ENCODE assay signal across 17 cellular contexts in genomic region chr1:37175666-37176215, GRCh38.
DNase-seq lines count a peak whose midpoint lies in the region; ATAC-seq, FAIRE-seq and TF ChIP-seq lines count a peak whose summit lies in the region.
"Had no signal": no experiment of that assay in that cellular context is flagged by ENCODE, and none has a peak within 500 bp of the region (broad histone marks: within the 10 kb centered on the region; RNA-seq: fewer than 3 reads in every experiment).

No MANE protein-coding gene starts in this region.

- H3K9me3 ChIP-seq in HepG2 (ENCODE audit: low read length), result no peaks in the 10 kb centered on the region
- H3K9me3 ChIP-seq in right lobe of liver, result no peaks in the 10 kb centered on the region
- H3K9me3 ChIP-seq: BLaER1 had no signal

- TF ChIP-seq EP300 in HepG2 (IDR thresholded peaks at IDR 0.05; ENCODE audit: low read depth in 2 of 2, low read length in 2 of 2) (no peak), HepG2 (CRISPR knock-in tag; IDR thresholded peaks at IDR 0.05; ENCODE audit: borderline replicate concordance) (no peak)

- no peak for FAIRE-seq in HepG2 (lab: Jason Lieb, UNC)
- FAIRE-seq: GM12878, H54 had no signal

- TF ChIP-seq RAD21 in HepG2 (CRISPR knock-in tag; IDR thresholded peaks at IDR 0.05), result no peak

- no peaks in the 10 kb centered on the region for H3K27me3 Mint-ChIP-seq in osteocyte (ENCODE audit: unreplicated experiment)

- H3K4me3 Mint-ChIP-seq in osteocyte (ENCODE audit: unreplicated experiment), result no peak overlapping the region
- H3K4me3 Mint-ChIP-seq: CD14-positive monocyte, GM23338 had no signal

- no peak for TF ChIP-seq CTCF in HepG2 (CRISPR knock-in tag; IDR thresholded peaks at IDR 0.05)
- TF ChIP-seq CTCF in right lobe of liver (IDR thresholded peaks at IDR 0.05), result no peak
- no peak for TF ChIP-seq CTCF in osteocyte (IDR thresholded peaks at IDR 0.05)

- DNase-seq in HepG2 (ENCODE audit: low spot score) (no peak), right lobe of liver (no peak), iPS-NIHi7 (ENCODE audit: extremely low spot score) (peak; percentile 8), osteocyte (ENCODE audit: extremely low spot score, unreplicated experiment) (peak; percentile 69)
- DNase-seq: 8988T; Calu3; CD4-positive, alpha-beta memory T cell; DMS79 treated with DMSO at 0.1 percent for 48 hours; HCEC 1CT had no signal

- in situ Hi-C loops in HepG2 (cut with HindIII; ENCODE audit: extremely low pct_ligation_motif_present, low pct_unique_long_range_greater_than_20kb), result no loop called here

- no peak overlapping the region for H3K9ac ChIP-seq in HepG2 (ENCODE audit: insufficient read depth, low read depth, low read length)
- H3K9ac ChIP-seq: BLaER1 had no signal

- H3K4me1 ChIP-seq in HepG2 (ENCODE audit: insufficient read depth, low read length) (no peaks in the 10 kb centered on the region), right lobe of liver (no peaks in the 10 kb centered on the region)
- H3K4me1 ChIP-seq: BLaER1 had no signal

- CTCF ChIA-PET in HepG2 (lab: Yijun Ruan, JAX; ENCODE audit: low intra/inter-chr PET ratio, low total read pairs), result interaction anchor here (2.2 kb wide), 1 partner anchor 472 kb away, joined by 11 read pairs; no protein-coding TSS in a partner anchor

- no peaks in the 10 kb centered on the region for H3K4me1 Mint-ChIP-seq in osteocyte (ENCODE audit: unreplicated experiment)
- H3K4me1 Mint-ChIP-seq: CD14-positive monocyte; CD4-positive, alpha-beta memory T cell had no signal

- H3K36me3 ChIP-seq in HepG2 (replicated peaks in 1 of 2; ENCODE audit: control insufficient read depth in 1 of 2, insufficient read depth in 2 of 2, low read length in 2 of 2) (no peaks in the 10 kb centered on the region), right lobe of liver (no peaks in the 10 kb centered on the region)
- H3K36me3 ChIP-seq: BLaER1 had no signal

- no peak overlapping the region for H3K27ac Mint-ChIP-seq in osteocyte (ENCODE audit: unreplicated experiment)
- H3K27ac Mint-ChIP-seq: CD14-positive monocyte; CD4-positive, alpha-beta memory T cell; GM23338 had no signal

- H3K79me2 ChIP-seq in HepG2 (ENCODE audit: insufficient read depth, low read length), result no peaks in the 10 kb centered on the region

- no peaks in the 10 kb centered on the region for H3K9me3 Mint-ChIP-seq in osteocyte (ENCODE audit: unreplicated experiment)
- H3K9me3 Mint-ChIP-seq: CD14-positive monocyte, GM23338 had no signal

- H3K27ac ChIP-seq in HepG2 (ENCODE audit: extremely low read length, insufficient read depth, low read length) (no peak overlapping the region), right lobe of liver (no peak overlapping the region)
- H3K27ac ChIP-seq: BLaER1 had no signal

- H3K4me2 ChIP-seq in HepG2 (ENCODE audit: low read depth, low read length), result no peak overlapping the region
- H3K4me2 ChIP-seq: BLaER1, GM23338 had no signal

- H3K36me3 Mint-ChIP-seq in osteocyte (ENCODE audit: unreplicated experiment), result no peaks in the 10 kb centered on the region
- H3K36me3 Mint-ChIP-seq: CD14-positive monocyte; CD4-positive, alpha-beta memory T cell had no signal

- no peak for ATAC-seq in HepG2
- ATAC-seq in right lobe of liver, result no peak
- no peak for ATAC-seq in GM21528 (IDR thresholded peaks at IDR 0.05; ENCODE audit: low FRiP score, unreplicated experiment)
- no peak for ATAC-seq in GM18867 (IDR thresholded peaks at IDR 0.05; ENCODE audit: unreplicated experiment)
- ATAC-seq in HG03565 (IDR thresholded peaks at IDR 0.05; ENCODE audit: unreplicated experiment), result no peak
- ATAC-seq: GM12878, GM23338 had no signal

- no TSS peak for BruUV-seq in HepG2 (replicated peaks; lab: Mats Ljungman, UMichigan)

- H4K20me1 ChIP-seq in HepG2 (ENCODE audit: insufficient read depth, low read length), result no peaks in the 10 kb centered on the region
- H4K20me1 ChIP-seq: BLaER1 had no signal

- H2AFZ ChIP-seq in HepG2 (ENCODE audit: low read length), result no peak overlapping the region
- H2AFZ ChIP-seq: GM23338 had no signal

- H3K4me3 ChIP-seq in HepG2 (replicated peaks in 1 of 3; ENCODE audit: insufficient read depth in 1 of 3, low read depth in 2 of 3, low read length in 3 of 3) (no peak overlapping the region), right lobe of liver (no peak overlapping the region)
- H3K4me3 ChIP-seq: BLaER1, GM12878, GM23338 had no signal

- TF ChIP-seq POLR2A in HepG2 (IDR thresholded peaks at IDR 0.05; ENCODE audit: insufficient read depth in 1 of 2, low read depth in 2 of 2, low read length in 2 of 2) (no peak), right lobe of liver (IDR thresholded peaks at IDR 0.05) (no peak)

- H3K27me3 ChIP-seq in HepG2 (ENCODE audit: control insufficient read depth in 1 of 2, insufficient read depth in 2 of 2, low read length in 2 of 2) (0 out of 5 replicates have a peak, but pooled peaks cover 0 to 3% of the 10 kb centered on the region in 2 experiments), right lobe of liver (no peaks in the 10 kb centered on the region)
- H3K27me3 ChIP-seq: BLaER1 had no signal

- intact Hi-C loops in HepG2 (cut with micrococcal nuclease; ENCODE audit: unreplicated experiment), result no loop called here
- intact Hi-C loops in right lobe of liver (cut with DNase I), result no loop called here

- POLR2A ChIA-PET in HepG2 (lab: Yijun Ruan, JAX), result no interaction called here

TF ChIP-seq in HepG2, 621 proteins besides CTCF, POLR2A, EP300 and RAD21:
- TF ChIP-seq MTERF4 (CRISPR knock-in tag; IDR thresholded peaks at IDR 0.05) (no peak), TFAP4 (IDR thresholded peaks at IDR 0.05; ENCODE audit: borderline replicate concordance, low read depth) (no peak), ZNF770 (CRISPR knock-in tag; IDR thresholded peaks at IDR 0.05) (0 out of 2 replicates have a peak, but pooled peaks have one; percentile 19)

Comparison
In these comparisons a context has a peak if more than half of its experiments do, and no peak if none do; other contexts are left out.
1. DNase-seq: peak in iPS-NIHi7 (single experiment) and osteocyte (single experiment); none in HepG2 (single experiment) and right lobe of liver (0 of 3).